1 cellular context compared by ENCODE assay signal in the genomic region with DNA sequence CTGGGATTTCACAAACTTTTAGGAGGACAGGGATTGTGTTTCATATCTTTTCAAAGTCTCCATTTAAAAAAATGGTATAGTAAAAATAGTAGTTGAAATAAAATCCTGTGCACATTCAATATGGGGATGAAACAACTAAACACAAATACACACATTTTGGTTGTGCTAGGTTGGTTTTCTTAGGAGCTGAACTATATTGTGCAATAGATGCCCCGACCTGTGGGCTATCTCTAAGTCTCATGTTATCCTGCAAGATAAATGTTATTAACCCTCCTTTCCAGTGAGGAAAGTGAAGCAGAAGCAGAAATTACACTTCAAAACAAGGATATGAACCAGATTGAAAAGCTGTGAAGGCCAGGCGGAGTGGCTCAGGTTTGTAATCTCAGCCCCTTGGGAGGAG.
TF ChIP-seq lines count a peak whose summit lies in the region.

No MANE protein-coding gene starts in this region.

TF ChIP-seq in GM23338, 12 proteins besides CTCF, POLR2A, EP300 and RAD21 (continued from another document):
- TF ChIP-seq, protein P1, sequence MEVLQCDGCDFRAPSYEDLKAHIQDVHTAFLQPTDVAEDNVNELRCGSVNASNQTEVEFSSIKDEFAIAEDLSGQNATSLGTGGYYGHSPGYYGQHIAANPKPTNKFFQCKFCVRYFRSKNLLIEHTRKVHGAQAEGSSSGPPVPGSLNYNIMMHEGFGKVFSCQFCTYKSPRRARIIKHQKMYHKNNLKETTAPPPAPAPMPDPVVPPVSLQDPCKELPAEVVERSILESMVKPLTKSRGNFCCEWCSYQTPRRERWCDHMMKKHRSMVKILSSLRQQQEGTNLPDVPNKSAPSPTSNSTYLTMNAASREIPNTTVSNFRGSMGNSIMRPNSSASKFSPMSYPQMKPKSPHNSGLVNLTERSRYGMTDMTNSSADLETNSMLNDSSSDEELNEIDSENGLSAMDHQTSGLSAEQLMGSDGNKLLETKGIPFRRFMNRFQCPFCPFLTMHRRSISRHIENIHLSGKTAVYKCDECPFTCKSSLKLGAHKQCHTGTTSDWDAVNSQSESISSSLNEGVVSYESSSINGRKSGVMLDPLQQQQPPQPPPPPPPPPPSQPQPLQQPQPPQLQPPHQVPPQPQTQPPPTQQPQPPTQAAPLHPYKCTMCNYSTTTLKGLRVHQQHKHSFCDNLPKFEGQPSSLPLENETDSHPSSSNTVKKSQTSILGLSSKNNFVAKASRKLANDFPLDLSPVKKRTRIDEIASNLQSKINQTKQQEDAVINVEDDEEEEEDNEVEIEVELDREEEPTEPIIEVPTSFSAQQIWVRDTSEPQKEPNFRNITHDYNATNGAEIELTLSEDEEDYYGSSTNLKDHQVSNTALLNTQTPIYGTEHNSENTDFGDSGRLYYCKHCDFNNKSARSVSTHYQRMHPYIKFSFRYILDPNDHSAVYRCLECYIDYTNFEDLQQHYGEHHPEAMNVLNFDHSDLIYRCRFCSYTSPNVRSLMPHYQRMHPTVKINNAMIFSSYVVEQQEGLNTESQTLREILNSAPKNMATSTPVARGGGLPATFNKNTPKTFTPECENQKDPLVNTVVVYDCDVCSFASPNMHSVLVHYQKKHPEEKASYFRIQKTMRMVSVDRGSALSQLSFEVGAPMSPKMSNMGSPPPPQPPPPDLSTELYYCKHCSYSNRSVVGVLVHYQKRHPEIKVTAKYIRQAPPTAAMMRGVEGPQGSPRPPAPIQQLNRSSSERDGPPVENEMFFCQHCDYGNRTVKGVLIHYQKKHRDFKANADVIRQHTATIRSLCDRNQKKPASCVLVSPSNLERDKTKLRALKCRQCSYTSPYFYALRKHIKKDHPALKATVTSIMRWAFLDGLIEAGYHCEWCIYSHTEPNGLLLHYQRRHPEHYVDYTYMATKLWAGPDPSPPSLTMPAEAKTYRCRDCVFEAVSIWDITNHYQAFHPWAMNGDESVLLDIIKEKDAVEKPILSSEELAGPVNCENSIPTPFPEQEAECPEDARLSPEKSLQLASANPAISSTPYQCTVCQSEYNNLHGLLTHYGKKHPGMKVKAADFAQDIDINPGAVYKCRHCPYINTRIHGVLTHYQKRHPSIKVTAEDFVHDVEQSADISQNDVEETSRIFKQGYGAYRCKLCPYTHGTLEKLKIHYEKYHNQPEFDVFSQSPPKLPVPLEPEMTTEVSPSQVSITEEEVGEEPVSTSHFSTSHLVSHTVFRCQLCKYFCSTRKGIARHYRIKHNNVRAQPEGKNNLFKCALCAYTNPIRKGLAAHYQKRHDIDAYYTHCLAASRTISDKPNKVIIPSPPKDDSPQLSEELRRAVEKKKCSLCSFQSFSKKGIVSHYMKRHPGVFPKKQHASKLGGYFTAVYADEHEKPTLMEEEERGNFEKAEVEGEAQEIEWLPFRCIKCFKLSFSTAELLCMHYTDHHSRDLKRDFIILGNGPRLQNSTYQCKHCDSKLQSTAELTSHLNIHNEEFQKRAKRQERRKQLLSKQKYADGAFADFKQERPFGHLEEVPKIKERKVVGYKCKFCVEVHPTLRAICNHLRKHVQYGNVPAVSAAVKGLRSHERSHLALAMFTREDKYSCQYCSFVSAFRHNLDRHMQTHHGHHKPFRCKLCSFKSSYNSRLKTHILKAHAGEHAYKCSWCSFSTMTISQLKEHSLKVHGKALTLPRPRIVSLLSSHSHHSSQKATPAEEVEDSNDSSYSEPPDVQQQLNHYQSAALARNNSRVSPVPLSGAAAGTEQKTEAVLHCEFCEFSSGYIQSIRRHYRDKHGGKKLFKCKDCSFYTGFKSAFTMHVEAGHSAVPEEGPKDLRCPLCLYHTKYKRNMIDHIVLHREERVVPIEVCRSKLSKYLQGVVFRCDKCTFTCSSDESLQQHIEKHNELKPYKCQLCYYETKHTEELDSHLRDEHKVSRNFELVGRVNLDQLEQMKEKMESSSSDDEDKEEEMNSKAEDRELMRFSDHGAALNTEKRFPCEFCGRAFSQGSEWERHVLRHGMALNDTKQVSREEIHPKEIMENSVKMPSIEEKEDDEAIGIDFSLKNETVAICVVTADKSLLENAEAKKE (CRISPR knock-in tag; IDR thresholded peaks at IDR 0.05), result no peak
- TF ChIP-seq CREB1 (CRISPR knock-in tag; IDR thresholded peaks at IDR 0.05; ENCODE audit: low read depth) (no peak), STAT1 (IDR thresholded peaks at IDR 0.05; ENCODE audit: unreplicated experiment) (no peak)
- TF ChIP-seq, protein P2, sequence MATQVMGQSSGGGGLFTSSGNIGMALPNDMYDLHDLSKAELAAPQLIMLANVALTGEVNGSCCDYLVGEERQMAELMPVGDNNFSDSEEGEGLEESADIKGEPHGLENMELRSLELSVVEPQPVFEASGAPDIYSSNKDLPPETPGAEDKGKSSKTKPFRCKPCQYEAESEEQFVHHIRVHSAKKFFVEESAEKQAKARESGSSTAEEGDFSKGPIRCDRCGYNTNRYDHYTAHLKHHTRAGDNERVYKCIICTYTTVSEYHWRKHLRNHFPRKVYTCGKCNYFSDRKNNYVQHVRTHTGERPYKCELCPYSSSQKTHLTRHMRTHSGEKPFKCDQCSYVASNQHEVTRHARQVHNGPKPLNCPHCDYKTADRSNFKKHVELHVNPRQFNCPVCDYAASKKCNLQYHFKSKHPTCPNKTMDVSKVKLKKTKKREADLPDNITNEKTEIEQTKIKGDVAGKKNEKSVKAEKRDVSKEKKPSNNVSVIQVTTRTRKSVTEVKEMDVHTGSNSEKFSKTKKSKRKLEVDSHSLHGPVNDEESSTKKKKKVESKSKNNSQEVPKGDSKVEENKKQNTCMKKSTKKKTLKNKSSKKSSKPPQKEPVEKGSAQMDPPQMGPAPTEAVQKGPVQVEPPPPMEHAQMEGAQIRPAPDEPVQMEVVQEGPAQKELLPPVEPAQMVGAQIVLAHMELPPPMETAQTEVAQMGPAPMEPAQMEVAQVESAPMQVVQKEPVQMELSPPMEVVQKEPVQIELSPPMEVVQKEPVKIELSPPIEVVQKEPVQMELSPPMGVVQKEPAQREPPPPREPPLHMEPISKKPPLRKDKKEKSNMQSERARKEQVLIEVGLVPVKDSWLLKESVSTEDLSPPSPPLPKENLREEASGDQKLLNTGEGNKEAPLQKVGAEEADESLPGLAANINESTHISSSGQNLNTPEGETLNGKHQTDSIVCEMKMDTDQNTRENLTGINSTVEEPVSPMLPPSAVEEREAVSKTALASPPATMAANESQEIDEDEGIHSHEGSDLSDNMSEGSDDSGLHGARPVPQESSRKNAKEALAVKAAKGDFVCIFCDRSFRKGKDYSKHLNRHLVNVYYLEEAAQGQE (IDR thresholded peaks at IDR 0.05; ENCODE audit: unreplicated experiment), result no peak
